In genomic region chr11:64256300-64256699, GRCh38 we compare ENCODE assay signal across 27 cellular contexts.
"Had no signal": no experiment of that assay in that cellular context is flagged by ENCODE, and none has a peak within 500 bp of the region (broad histone marks: within the 10 kb centered on the region; RNA-seq: fewer than 3 reads in every experiment).

No MANE protein-coding gene starts in this region.

- ATAC-seq: activated CD4-positive, alpha-beta T cell treated with anti-CD3 and anti-CD28 coated beads for 36 hours; activated CD4-positive, CD25-positive, alpha-beta regulatory T cell treated with anti-CD3 and anti-CD28 coated beads, Interleukin-2, amount 50 U/mL, for 24 hours; activated CD8-positive, alpha-beta T cell treated with anti-CD3 and anti-CD28 coated beads, Interleukin-2, amount 10 ng/mL, durations not matched to agents 7 days and 5 days; activated naive CD4-positive, alpha-beta T cell treated with anti-CD3 and anti-CD28 coated beads, Interleukin-2, amount 50 U/mL, for 72 hours; activated T-cell treated with anti-CD3 and anti-CD28 coated beads, Interleukin-2, amount 50 U/mL, for 4 hours; Panc1; Right ventricle myocardium inferior had no signal

- H3K27ac Mint-ChIP-seq: activated CD4-positive, alpha-beta T cell treated with anti-CD3 and anti-CD28 coated beads for 36 hours; activated CD4-positive, alpha-beta T cell treated with anti-CD3 and anti-CD28 coated beads, Interleukin-2, amount 10 ng/mL, durations not matched to agents 7 days and 5 days; activated CD8-positive, alpha-beta T cell treated with anti-CD3 and anti-CD28 coated beads, Interleukin-2, amount 10 ng/mL, durations not matched to agents 7 days and 5 days; activated naive CD4-positive, alpha-beta T cell treated with anti-CD3 and anti-CD28 coated beads for 36 hours; activated naive CD4-positive, alpha-beta T cell treated with anti-CD3 and anti-CD28 coated beads, Interleukin-2, amount 50 U/mL, for 72 hours; activated T-helper 1 cell treated with anti-CD3 and anti-CD28 coated beads, Interleukin-12 subunit alpha, Interleukin-12 subunit beta, Interleukin-2, Interleukin-4 antibody, amounts not matched to agents 30 ng/mL and 10 ng/mL and 1 ng/mL, durations not matched to agents 14 hours and 24 hours and 36 hours had no signal

- H3K9me3 Mint-ChIP-seq: activated CD4-positive, alpha-beta T cell treated with anti-CD3 and anti-CD28 coated beads, Interleukin-2, amount 10 ng/mL, durations not matched to agents 7 days and 5 days; activated naive CD4-positive, alpha-beta T cell treated with anti-CD3 and anti-CD28 coated beads for 36 hours; activated naive CD4-positive, alpha-beta T cell treated with anti-CD3 and anti-CD28 coated beads, Interleukin-2, amount 50 U/mL, for 72 hours; activated T-cell treated with anti-CD3 and anti-CD28 coated beads, Interleukin-2, amount 50 U/mL, for 4 hours; activated T-helper 1 cell treated with anti-CD3 and anti-CD28 coated beads, Interleukin-12 subunit alpha, Interleukin-12 subunit beta, Interleukin-2, Interleukin-4 antibody, amounts not matched to agents 30 ng/mL and 10 ng/mL and 1 ng/mL, durations not matched to agents 14 hours and 24 hours and 36 hours; brain had no signal

- H3K9me3 ChIP-seq: adrenal gland, MG63 had no signal

- H3K27me3 Mint-ChIP-seq: activated CD4-positive, alpha-beta T cell treated with anti-CD3 and anti-CD28 coated beads for 36 hours; activated CD4-positive, alpha-beta T cell treated with anti-CD3 and anti-CD28 coated beads, Interleukin-2, amount 10 ng/mL, durations not matched to agents 7 days and 5 days had no signal

- FAIRE-seq: bronchial epithelial cell had no signal

- H3K4me3 ChIP-seq: adrenal gland, MG63 had no signal

- H3K27me3 ChIP-seq: adrenal gland, MG63 had no signal

- H3K4me3 Mint-ChIP-seq: activated CD4-positive, alpha-beta T cell treated with anti-CD3 and anti-CD28 coated beads for 36 hours; activated CD4-positive, alpha-beta T cell treated with anti-CD3 and anti-CD28 coated beads, Interleukin-2, amount 10 ng/mL, durations not matched to agents 7 days and 5 days; activated CD8-positive, alpha-beta T cell treated with anti-CD3 and anti-CD28 coated beads, Interleukin-2, amount 10 ng/mL, durations not matched to agents 7 days and 5 days; activated naive CD4-positive, alpha-beta T cell treated with anti-CD3 and anti-CD28 coated beads for 36 hours; activated T-cell treated with anti-CD3 and anti-CD28 coated beads, Interleukin-2, amount 50 U/mL, for 4 hours; activated T-helper 1 cell treated with anti-CD3 and anti-CD28 coated beads, Interleukin-12 subunit alpha, Interleukin-12 subunit beta, Interleukin-2, Interleukin-4 antibody, amounts not matched to agents 30 ng/mL and 10 ng/mL and 1 ng/mL, durations not matched to agents 14 hours and 24 hours and 36 hours; brain had no signal

- H3K27ac ChIP-seq: adrenal gland had no signal

- DNase-seq: activated CD4-positive, alpha-beta T cell treated with anti-CD3 and anti-CD28 coated beads for 36 hours; activated CD4-positive, alpha-beta T cell treated with anti-CD3 and anti-CD28 coated beads, Interleukin-2, amount 10 ng/mL, durations not matched to agents 7 days and 5 days; activated CD4-positive, alpha-beta T cell treated with anti-CD3 and anti-CD28 coated beads, Interleukin-2, amount 50 U/mL, for 48 hours; activated CD8-positive, alpha-beta T cell treated with anti-CD3 and anti-CD28 coated beads, Interleukin-2, amount 10 ng/mL, durations not matched to agents 7 days and 5 days; activated gamma-delta T cell treated with Interleukin-2 at 50 U/mL for 16 hours; activated naive CD4-positive, alpha-beta T cell treated with anti-CD3 and anti-CD28 coated beads for 36 hours; activated T-cell treated with anti-CD3 and anti-CD28 coated beads, Interleukin-2, amount 50 U/mL, for 4 hours; adrenal gland; caudate nucleus; cerebellar nuclear complex; Kasumi-1; MG63; NCI-H1048; NCI-H1436 treated with DMSO at 0.1 percent for 48 hours; NCI-H1694 treated with DMSO at 0.1 percent for 48 hours; NCI-H2029; NCI-H345; NCI-H524 treated with DMSO at 0.1 percent for 48 hours; SIG-M5; T1000 had no signal

- H3K36me3 Mint-ChIP-seq: activated naive CD4-positive, alpha-beta T cell treated with anti-CD3 and anti-CD28 coated beads, Interleukin-2, amount 50 U/mL, for 72 hours had no signal
